Comparison of ENCODE assay signal across 8 cellular contexts in genomic region chr12:100268835-100269564, GRCh38. TPM values are rescaled to one million over a fixed set of nuclear protein-coding genes. Genes with fewer than 3 reads are reported as not detected.
A peak's percentile ranks its signal among the peaks of the same experiment; 100 is the strongest.
DNase-seq lines count a peak whose midpoint lies in the region; ATAC-seq and TF ChIP-seq lines count a peak whose summit lies in the region.

No MANE protein-coding gene starts in this region.

- 44% methylated on average over 5 of the region's 5 CpGs for WGBS in liver
- 65 to 66% methylated on average over 5 of the region's 5 CpGs for WGBS in aorta, 2 donors

- CTCF ChIA-PET in A673 (lab: Charles Lee): no interaction called here

- H3K4me3 Mint-ChIP-seq in activated naive CD8-positive, alpha-beta T cell treated with anti-CD3 and anti-CD28 coated beads, Interleukin-2, amount 50 U/mL, for 24 hours: peak overlapping the region; percentile 97

- TF ChIP-seq CTCF in A673 (conservative IDR thresholded peaks at IDR 0.05; ENCODE audit: low read depth, low read length) (no peak), liver (IDR thresholded peaks at IDR 0.05; ENCODE audit: low read depth, low read length, missing input control) (no peak)

- no peaks in the 10 kb centered on the region for H3K9me3 ChIP-seq in A673 (ENCODE audit: low read depth, low read length, poor library complexity, severe bottlenecking)
- no peaks in the 10 kb centered on the region for H3K9me3 ChIP-seq in liver (ENCODE audit: control insufficient read depth in 4 of 4, low read length in 3 of 4)
- no peaks in the 10 kb centered on the region for H3K9me3 ChIP-seq in aorta (ENCODE audit: control insufficient read depth, low read length)

- POLR2A ChIA-PET in A673 (lab: Charles Lee; ENCODE audit: low non-redundant PET): no interaction called here

- H3K27me3 ChIP-seq in A673 (replicated peaks; ENCODE audit: insufficient read depth, low read depth, low read length, poor library complexity) (no peaks in the 10 kb centered on the region), H7 (ENCODE audit: control insufficient read depth, insufficient read depth, low read length) (no peaks in the 10 kb centered on the region), liver (ENCODE audit: control insufficient read depth in 4 of 4, insufficient read depth in 4 of 4, low read length in 3 of 4) (no peaks in the 10 kb centered on the region), aorta (ENCODE audit: control insufficient read depth in 1 of 2, insufficient read depth in 2 of 2, low read length in 1 of 2) (no peaks in the 10 kb centered on the region)

- no peaks in the 10 kb centered on the region for H3K9me3 Mint-ChIP-seq in activated naive CD8-positive, alpha-beta T cell treated with anti-CD3 and anti-CD28 coated beads, Interleukin-2, amount 50 U/mL, for 24 hours

- H3K4me3 ChIP-seq in A673 (ENCODE audit: low read depth, low read length, poor library complexity, severe bottlenecking) (peak overlapping the region; percentile 82), H7 (ENCODE audit: insufficient read depth, low read depth, low read length) (peak overlapping the region; percentile 6; the same call in 1 of the 2 replicates), liver (ENCODE audit: low read depth in 1 of 3, low read length in 3 of 3) (peak overlapping the region; percentile 20 to 90 (median 74)), aorta (ENCODE audit: low read length in 2 of 2) (peak overlapping the region in 1 of 2 donors; percentile 39)

- intact Hi-C loops in A673 (cut with micrococcal nuclease; ENCODE audit: unreplicated experiment): no loop called here
- intact Hi-C loops in aorta (cut with DNase I): no loop called here

- peaks cover 47% of the 10 kb centered on the region for H3K4me1 Mint-ChIP-seq in activated naive CD8-positive, alpha-beta T cell treated with anti-CD3 and anti-CD28 coated beads, Interleukin-2, amount 50 U/mL, for 24 hours

- H3K36me3 ChIP-seq in A673 (ENCODE audit: insufficient read depth, low read length, poor library complexity, severe bottlenecking): no peaks in the 10 kb centered on the region
- H3K36me3 ChIP-seq in H7 (replicated peaks; ENCODE audit: control insufficient read depth, insufficient read depth, low read length): no peaks in the 10 kb centered on the region
- H3K36me3 ChIP-seq in liver (ENCODE audit: control insufficient read depth in 4 of 4, insufficient read depth in 3 of 4, low read depth in 1 of 4, low read length in 3 of 4): no peaks in the 10 kb centered on the region
- no peaks in the 10 kb centered on the region for H3K36me3 ChIP-seq in aorta (ENCODE audit: control insufficient read depth in 1 of 2, insufficient read depth in 2 of 2, low read length in 1 of 2)

- DNase-seq in A673 (ENCODE audit: low spot score): peak; percentile 15
- no peak for DNase-seq in H7
- no peak for DNase-seq in activated naive CD8-positive, alpha-beta T cell treated with anti-CD3 and anti-CD28 coated beads, Interleukin-2, amount 50 U/mL, for 24 hours
- no peak for DNase-seq in amygdala (lab: John Stamatoyannopoulos, UW)
- no peak for DNase-seq in activated CD4-positive, CD25-positive, alpha-beta regulatory T cell treated with anti-CD3 and anti-CD28 coated beads, Interleukin-2, amount 50 U/mL, for 72 hours
- DNase-seq in aorta: no peak

- no peaks in the 10 kb centered on the region for H3K27me3 Mint-ChIP-seq in activated naive CD8-positive, alpha-beta T cell treated with anti-CD3 and anti-CD28 coated beads, Interleukin-2, amount 50 U/mL, for 24 hours

- no TSS peak for BruUV-seq in A673 (replicated peaks; lab: Mats Ljungman, UMichigan)

- H3K4me1 ChIP-seq in A673 (ENCODE audit: insufficient read depth, low read length, poor library complexity, severe bottlenecking): peaks cover 35% of the 10 kb centered on the region
- peaks cover 3 to 19% (median 18%) of the 10 kb centered on the region in 4 donors for H3K4me1 ChIP-seq in liver (ENCODE audit: control insufficient read depth in 4 of 4, insufficient read depth in 4 of 4, low read length in 3 of 4)
- peaks cover 0 to 5% of the 10 kb centered on the region in 2 donors for H3K4me1 ChIP-seq in aorta (ENCODE audit: control insufficient read depth in 1 of 2, insufficient read depth in 2 of 2, low read length in 2 of 2)

- TF ChIP-seq RAD21 in liver (IDR thresholded peaks at IDR 0.05): no peak

- peak overlapping the region; percentile 48 for H3K27ac ChIP-seq in A673 (ENCODE audit: low read depth, low read length, poor library complexity, severe bottlenecking)
- no peak overlapping the region for H3K27ac ChIP-seq in liver (ENCODE audit: low read depth in 1 of 2, low read length in 2 of 2)
- no peak overlapping the region for H3K27ac ChIP-seq in aorta (ENCODE audit: low read depth in 1 of 2, low read length in 2 of 2)

- H3K9ac ChIP-seq in liver (ENCODE audit: low read depth in 1 of 2, low read length in 2 of 2): no peak overlapping the region

- no peaks in the 10 kb centered on the region for H3K36me3 Mint-ChIP-seq in activated naive CD8-positive, alpha-beta T cell treated with anti-CD3 and anti-CD28 coated beads, Interleukin-2, amount 50 U/mL, for 24 hours (ENCODE audit: low read depth)

- ATAC-seq in activated naive CD8-positive, alpha-beta T cell treated with anti-CD3 and anti-CD28 coated beads, Interleukin-2, amount 50 U/mL, for 24 hours: no peak
- ATAC-seq in aorta (ENCODE audit: low FRiP score) (no peak), GM19395 (IDR thresholded peaks at IDR 0.05; ENCODE audit: unreplicated experiment) (no peak)

- no peak overlapping the region for H3K27ac Mint-ChIP-seq in activated naive CD8-positive, alpha-beta T cell treated with anti-CD3 and anti-CD28 coated beads, Interleukin-2, amount 50 U/mL, for 24 hours

TF ChIP-seq in liver, 16 proteins besides CTCF, POLR2A, EP300 and RAD21:
- TF ChIP-seq SP1 (IDR thresholded peaks at IDR 0.05) (no peak), REST (IDR thresholded peaks at IDR 0.05) (no peak), YY1 (IDR thresholded peaks at IDR 0.05) (no peak)
TF ChIP-seq in liver: peak in this region for 0.

RNA-seq across cellular contexts. Expression of gene SCYL2, which starts 2.0 kb away (rescaled TPM):
- total RNA-seq in A673 (2021): 51.8 and 61.3 TPM in 2 replicates
- total RNA-seq in H7 (2014; rRNA removed; shearing (Covaris generic)): 27.5 and 34.6 TPM in 2 replicates
- 10 to 100 TPM; 24.9 to 32.5 TPM for total RNA-seq in liver
- 10 to 100 TPM; 10.0 to 12.8 TPM for polyA plus RNA-seq in liver
- total RNA-seq in aorta: 10 to 100 TPM; 43.9 to 46.2 TPM
- polyA plus RNA-seq in aorta: 10 to 100 TPM; 17.3 to 22.0 TPM

RNA-seq across cellular contexts. Expression of gene DEPDC4, which starts 2.1 kb away (rescaled TPM):
- 2.0 and 3.2 TPM in 2 replicates for total RNA-seq in A673 (2021)
- total RNA-seq in H7 (2014; rRNA removed; shearing (Covaris generic)): 2.9 and 5.3 TPM in 2 replicates
- 1 to 10 TPM; 1.7 to 6.9 TPM for total RNA-seq in liver
- 1 to 10 TPM in 1 of 2 donors, under 1 TPM in 1; 0.39 to 2.1 TPM for polyA plus RNA-seq in liver
- total RNA-seq in aorta: 1 to 10 TPM in 1 of 2 donors, under 1 TPM in 1; 0.29 to 1.5 TPM
- 1 to 10 TPM in 1 of 2 donors, not detected in 1; 1.4 TPM for polyA plus RNA-seq in aorta
